ENCODE assay signal across 8 cellular contexts in genomic region chr3:44685128-44685800, GRCh38. TPM values are rescaled to one million over a fixed set of nuclear protein-coding genes. Genes with fewer than 3 reads are reported as not detected.
DNase-seq lines count a peak whose midpoint lies in the region; ATAC-seq and TF ChIP-seq lines count a peak whose summit lies in the region.

No MANE protein-coding gene starts in this region.

- DNase-seq in AG08395 (ENCODE audit: low spot score), result peak; percentile 70
- peak; percentile 74 for DNase-seq in GM19238 (ENCODE audit: insufficient read length, low spot score)
- DNase-seq in HuH-7.5 (ENCODE audit: low spot score), result peak; percentile 45
- DNase-seq in iPS DF 4.7 (ENCODE audit: extremely low read depth, low spot score), result peak; percentile 14
- DNase-seq in sciatic nerve (ENCODE audit: low spot score), result peak; percentile 75
- no peak for DNase-seq in SKM-1 (lab: John Stamatoyannopoulos, UW; ENCODE audit: unreplicated experiment)

- H3K4me1 Mint-ChIP-seq in T-helper 1 cell treated with Interleukin-12 subunit alpha and Interleukin-12 subunit beta and Interleukin-4 antibody, amounts not matched to agents 30 μg/mL and 1 μg/mL, for 36 hours (ENCODE audit: low read depth), result peaks cover 6% of the 10 kb centered on the region
- peaks cover 9% of the 10 kb centered on the region for H3K4me1 Mint-ChIP-seq in brain

- ATAC-seq in sciatic nerve, result peak; percentile 94

- intact Hi-C loops in sciatic nerve (cut with DNase I), result no loop called here

- H3K9me3 Mint-ChIP-seq in T-helper 1 cell treated with Interleukin-12 subunit alpha and Interleukin-12 subunit beta and Interleukin-4 antibody, amounts not matched to agents 30 μg/mL and 1 μg/mL, for 36 hours, result peaks cover 78% of the 10 kb centered on the region
- H3K9me3 Mint-ChIP-seq in brain, result peaks cover 13 to 51% (median 19%) of the 10 kb centered on the region in 5 experiments

- no peak for TF ChIP-seq CTCF in brain (conservative IDR thresholded peaks at IDR 0.05)

- H3K27ac Mint-ChIP-seq in T-helper 1 cell treated with Interleukin-12 subunit alpha and Interleukin-12 subunit beta and Interleukin-4 antibody, amounts not matched to agents 30 μg/mL and 1 μg/mL, for 36 hours, result peak overlapping the region; percentile 27
- peak overlapping the region; percentile 48 to 92 (median 49) for H3K27ac Mint-ChIP-seq in brain

- peaks cover 17% of the 10 kb centered on the region for H3K36me3 Mint-ChIP-seq in T-helper 1 cell treated with Interleukin-12 subunit alpha and Interleukin-12 subunit beta and Interleukin-4 antibody, amounts not matched to agents 30 μg/mL and 1 μg/mL, for 36 hours (ENCODE audit: low read depth)
- H3K36me3 Mint-ChIP-seq in brain, result peaks cover 43% of the 10 kb centered on the region

- H3K4me3 Mint-ChIP-seq in T-helper 1 cell treated with Interleukin-12 subunit alpha and Interleukin-12 subunit beta and Interleukin-4 antibody, amounts not matched to agents 30 μg/mL and 1 μg/mL, for 36 hours, result peak overlapping the region; percentile 77
- H3K4me3 Mint-ChIP-seq in brain, result peak overlapping the region; percentile 83 to 96 (median 91)

- H3K27me3 Mint-ChIP-seq in T-helper 1 cell treated with Interleukin-12 subunit alpha and Interleukin-12 subunit beta and Interleukin-4 antibody, amounts not matched to agents 30 μg/mL and 1 μg/mL, for 36 hours (ENCODE audit: low read depth), result peaks cover 17% of the 10 kb centered on the region
- peaks cover 16% of the 10 kb centered on the region for H3K27me3 Mint-ChIP-seq in brain

RNA-seq across cellular contexts. Expression of gene ZNF502, which starts 27.2 kb away (rescaled TPM):
- 2.0 TPM for polyA plus RNA-seq in brain (ENCODE audit: insufficient read depth, low read depth, low replicate concordance)
- 8.0 TPM for total RNA-seq in sciatic nerve

RNA-seq across cellular contexts. Expression of gene ZNF35, which starts 36.7 kb away (rescaled TPM):
- polyA plus RNA-seq in brain (ENCODE audit: insufficient read depth, low read depth, low replicate concordance), result 9.4 TPM
- 10.6 TPM for total RNA-seq in sciatic nerve

RNA-seq across cellular contexts. Expression of gene ZNF501, which starts 44.2 kb away (rescaled TPM):
- polyA plus RNA-seq in brain (ENCODE audit: insufficient read depth, low read depth, low replicate concordance), result 3.3 TPM
- 7.2 TPM for total RNA-seq in sciatic nerve
